11 cellular contexts compared by ENCODE assay signal in the genomic region with DNA sequence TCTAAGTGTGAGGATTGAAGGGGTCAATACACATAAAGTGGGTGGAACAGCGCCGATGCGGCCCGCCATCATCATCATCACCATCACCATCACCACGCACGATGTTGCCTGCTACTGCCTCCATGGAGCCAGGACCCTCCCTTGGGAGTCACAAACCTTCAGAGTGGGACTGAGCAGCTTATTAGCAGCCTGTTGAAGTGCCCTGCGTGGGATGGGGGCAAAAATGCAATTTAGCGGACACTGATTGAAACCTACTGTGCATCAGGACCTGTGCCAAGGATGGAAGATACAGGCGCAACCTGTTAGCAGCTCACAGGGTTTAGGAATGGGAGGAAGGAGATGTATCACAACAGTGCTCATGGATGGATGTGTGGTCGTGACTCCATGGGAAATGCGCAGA. TPM values are rescaled to one million over a fixed set of nuclear protein-coding genes. Genes with fewer than 3 reads are reported as not detected.
DNase-seq lines count a peak whose midpoint lies in the region; ATAC-seq, FAIRE-seq and TF ChIP-seq lines count a peak whose summit lies in the region.
"Had no signal": no experiment of that assay in that cellular context is flagged by ENCODE, and none has a peak within 500 bp of the region (broad histone marks: within the 10 kb centered on the region; RNA-seq: fewer than 3 reads in every experiment).

No MANE protein-coding gene starts in this region.

- POLR2A ChIA-PET in A549 (lab: Yijun Ruan, JAX): no interaction called here
- POLR2A ChIA-PET in GM10248 (lab: Yijun Ruan, JAX): no interaction called here

- FAIRE-seq in A549 (lab: Jason Lieb, UNC): no peak
- FAIRE-seq: GM12878, GM18507 had no signal

- peaks cover 37% of the 10 kb centered on the region for H3K4me1 ChIP-seq in A549
- peaks cover 38% of the 10 kb centered on the region for H3K4me1 ChIP-seq in OCI-LY1 (ENCODE audit: insufficient read depth, low read length, severe bottlenecking)
- peaks cover 4 to 13% (median 10%) of the 10 kb centered on the region in 4 donors for H3K4me1 ChIP-seq in esophagus muscularis mucosa
- H3K4me1 ChIP-seq in trophoblast cell (ENCODE audit: control insufficient read depth in 1 of 2, insufficient read depth in 2 of 2, low read length in 2 of 2): no peaks in the 10 kb centered on the region

- no peaks in the 10 kb centered on the region for H3K79me2 ChIP-seq in OCI-LY1 (ENCODE audit: insufficient read depth, low read length)
- no peaks in the 10 kb centered on the region for H3K79me2 ChIP-seq in trophoblast cell (ENCODE audit: control insufficient read depth, insufficient read depth, low read length, poor library complexity)

- H3K9ac ChIP-seq in OCI-LY1 (ENCODE audit: low read length) (no peak overlapping the region), trophoblast cell (ENCODE audit: low read length) (no peak overlapping the region)

- H2BK120ac ChIP-seq in trophoblast cell (ENCODE audit: insufficient read depth, low read length, poor library complexity): no peak overlapping the region

- TF ChIP-seq CTCF in A549 (IDR thresholded peaks at IDR 0.05) (no peak), C4-2B (conservative IDR thresholded peaks at IDR 0.05) (no peak), OCI-LY1 (IDR thresholded peaks at IDR 0.05; ENCODE audit: low read length) (no peak), esophagus muscularis mucosa (IDR thresholded peaks at IDR 0.05) (no peak), GM10248 (IDR thresholded peaks at IDR 0.05; ENCODE audit: control extremely low read depth, extremely low read depth, low read depth, missing control alignments) (no peak)

- H3K79me1 ChIP-seq in trophoblast cell (ENCODE audit: low read length): no peaks in the 10 kb centered on the region

- no peaks in the 10 kb centered on the region for H3K9me3 ChIP-seq in A549
- no peaks in the 10 kb centered on the region for H3K9me3 ChIP-seq in OCI-LY1 (ENCODE audit: low read length)
- H3K9me3 ChIP-seq in esophagus muscularis mucosa: no peaks in the 10 kb centered on the region
- peaks cover 3% of the 10 kb centered on the region for H3K9me3 ChIP-seq in trophoblast cell (ENCODE audit: insufficient read depth, low read depth, low read length)

- ATAC-seq in A549 (no peak), GM21515 (IDR thresholded peaks at IDR 0.05; ENCODE audit: unreplicated experiment) (no peak)
- ATAC-seq: GM12878, GM23338 had no signal

- H2AK5ac ChIP-seq in trophoblast cell (ENCODE audit: low read length): no peak overlapping the region

- H3K14ac ChIP-seq in trophoblast cell (ENCODE audit: low read length): no peak overlapping the region

- no peak overlapping the region for H4K12ac ChIP-seq in trophoblast cell (ENCODE audit: low read depth, low read length)

- H2BK12ac ChIP-seq in trophoblast cell (ENCODE audit: low read length): no peak overlapping the region

- H3K4me3 ChIP-seq in A549 (no peak overlapping the region), OCI-LY1 (ENCODE audit: low read depth, low read length, poor library complexity, severe bottlenecking) (no peak overlapping the region), esophagus muscularis mucosa (no peak overlapping the region), trophoblast cell (ENCODE audit: low read depth, low read length) (no peak overlapping the region)
- H3K4me3 ChIP-seq: GM12878, GM23338 had no signal

- H3K4ac ChIP-seq in trophoblast cell (ENCODE audit: low read depth, low read length): no peak overlapping the region

- H2BK5ac ChIP-seq in trophoblast cell (ENCODE audit: low read depth, low read length, poor library complexity): no peak overlapping the region

- H3K36me3 ChIP-seq in OCI-LY1 (ENCODE audit: insufficient read depth, low read length) (no peaks in the 10 kb centered on the region; the same call in 1 of the 2 replicates), esophagus muscularis mucosa (peaks cover 0 to 43% (median 1%) of the 10 kb centered on the region in 4 donors), trophoblast cell (ENCODE audit: control insufficient read depth in 1 of 2, insufficient read depth in 2 of 2, low read length in 2 of 2) (peaks cover 0 to 7% of the 10 kb centered on the region in 2 experiments)

- H3K18ac ChIP-seq in trophoblast cell (ENCODE audit: low read length): no peak overlapping the region

- H3K9me2 ChIP-seq in OCI-LY1 (ENCODE audit: low read depth, low read length): no peaks in the 10 kb centered on the region

- no peaks in the 10 kb centered on the region for H3F3A ChIP-seq in OCI-LY1 (ENCODE audit: insufficient read depth, low read length)

- H4K20me1 ChIP-seq in OCI-LY1 (ENCODE audit: insufficient read depth, low read length): no peaks in the 10 kb centered on the region

- no peak overlapping the region for H2AFZ ChIP-seq in OCI-LY1 (ENCODE audit: low read length)
- H2AFZ ChIP-seq in trophoblast cell (ENCODE audit: insufficient read depth, low read length, poor library complexity): no peak overlapping the region
- H2AFZ ChIP-seq: GM23338 had no signal

- H3K23ac ChIP-seq in trophoblast cell (ENCODE audit: low read length): no peak overlapping the region

- DNase-seq in A549 (ENCODE audit: low read depth in 1 of 2, low spot score in 1 of 2): no peak
- DNase-seq in esophagus muscularis mucosa (ENCODE audit: extremely low spot score): peak; percentile 45
- DNase-seq in trophoblast cell: no peak
- no peak for DNase-seq in GM10248 (ENCODE audit: extremely low spot score)
- DNase-seq: H7 had no signal

- TF ChIP-seq EP300 in A549 (IDR thresholded peaks at IDR 0.05) (no peak), esophagus muscularis mucosa (IDR thresholded peaks at IDR 0.05) (no peak)

- H3K4me2 ChIP-seq in A549 (no peak overlapping the region), OCI-LY1 (ENCODE audit: low read length) (peak overlapping the region; percentile 15; the same call in 1 of the 2 replicates), trophoblast cell (ENCODE audit: low read length) (no peak overlapping the region)
- H3K4me2 ChIP-seq: GM23338 had no signal

- no peak overlapping the region for H4K8ac ChIP-seq in trophoblast cell (ENCODE audit: low read depth, low read length)

- H3K27me3 ChIP-seq in OCI-LY1 (ENCODE audit: insufficient read depth, low read length) (no peaks in the 10 kb centered on the region), esophagus muscularis mucosa (no peaks in the 10 kb centered on the region), trophoblast cell (ENCODE audit: insufficient read depth, low read length) (no peaks in the 10 kb centered on the region)

- intact Hi-C loops in esophagus muscularis mucosa (cut with DNase I): no loop called here

- TF ChIP-seq RAD21 in A549 (conservative IDR thresholded peaks at IDR 0.05 in 1 of 2, IDR thresholded peaks at IDR 0.05 in 1 of 2): no peak

- 95% methylated on average over 11 of the region's 11 CpGs for WGBS in A549 (ENCODE audit: missing lambda C conversion rate)
- 97% methylated on average over 11 of the region's 11 CpGs for WGBS in esophagus muscularis mucosa
- no CpG with 5 or more reads among the region's 11 CpGs for WGBS in trophoblast cell (ENCODE audit: extremely low coverage, insufficient coverage, insufficient read length)

- H4K91ac ChIP-seq in trophoblast cell (ENCODE audit: low read depth, low read length): no peak overlapping the region

- peak overlapping the region; percentile 17 to 56; a peak in 3 of 6 replicates for H3K27ac ChIP-seq in A549
- peak overlapping the region; percentile 81 for H3K27ac ChIP-seq in C4-2B
- no peak overlapping the region for H3K27ac ChIP-seq in OCI-LY1 (ENCODE audit: low read depth, low read length, poor library complexity, severe bottlenecking)
- no peak overlapping the region for H3K27ac ChIP-seq in esophagus muscularis mucosa (replicated peaks in 1 of 4)
- H3K27ac ChIP-seq in trophoblast cell (ENCODE audit: low read depth, low read length): no peak overlapping the region

- CTCF ChIA-PET in A549 (lab: Yijun Ruan, JAX): interaction anchor here (1.1 to 23.6 kb wide), 2 partner anchors 28 to 191 kb away, joined by 3 to 748 read pairs; no protein-coding TSS in a partner anchor
- CTCF ChIA-PET in GM10248 (lab: Yijun Ruan, JAX): interaction anchor here (1.0 to 7.3 kb wide), 4 partner anchors 10 to 237 kb away, joined by 4 to 101 read pairs (median 13); a partner anchor contains a TSS

- no peak for TF ChIP-seq POLR2A in A549 (IDR thresholded peaks at IDR 0.05; ENCODE audit: low read length)
- no peak for TF ChIP-seq POLR2A in esophagus muscularis mucosa (IDR thresholded peaks at IDR 0.05; ENCODE audit: low read depth)

TF ChIP-seq in A549, 52 proteins besides CTCF, POLR2A, EP300 and RAD21:
- TF ChIP-seq, protein P1, sequence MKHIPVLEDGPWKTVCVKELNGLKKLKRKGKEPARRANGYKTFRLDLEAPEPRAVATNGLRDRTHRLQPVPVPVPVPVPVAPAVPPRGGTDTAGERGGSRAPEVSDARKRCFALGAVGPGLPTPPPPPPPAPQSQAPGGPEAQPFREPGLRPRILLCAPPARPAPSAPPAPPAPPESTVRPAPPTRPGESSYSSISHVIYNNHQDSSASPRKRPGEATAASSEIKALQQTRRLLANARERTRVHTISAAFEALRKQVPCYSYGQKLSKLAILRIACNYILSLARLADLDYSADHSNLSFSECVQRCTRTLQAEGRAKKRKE (CRISPR knock-in tag; IDR thresholded peaks at IDR 0.05; ENCODE audit: low read depth): no peak
- no peak for TF ChIP-seq CHD2 (IDR thresholded peaks at IDR 0.05; ENCODE audit: low read length, partially characterized antibody)
- no peak for TF ChIP-seq TFCP2L1 (CRISPR knock-in tag; IDR thresholded peaks at IDR 0.05)

RNA-seq across cellular contexts. Expression of a gene that starts 26.7 kb away (rescaled TPM):
- polyA plus RNA-seq in A549 (2011; rRNA removed) (9.5 and 9.7 TPM in 2 replicates), A549 (2017; fragmentation: RNase III; extraction: RNeasy Plus Mini Kit Qiagen cat#74134 plus additional on column Dnase treatment) (4.2 to 4.9 TPM (median 4.4 TPM) in 3 replicates)
- polyA plus RNA-seq in A549 (2012; cell fraction: cytosol; rRNA removed): 4.2 and 5.0 TPM in 2 replicates
- polyA plus RNA-seq in A549 (2012; cell fraction: nucleus; rRNA removed): 3.8 and 5.1 TPM in 2 replicates
- 6.7 and 7.3 TPM in 2 replicates for polyA minus RNA-seq in A549 (2011; rRNA and poly(A)+ RNA removed)
- 1 to 10 TPM; 2.2 to 5.6 (median 4.1) TPM for total RNA-seq in esophagus muscularis mucosa
- polyA plus RNA-seq in trophoblast cell (2013): 6.1 and 6.6 TPM in 2 replicates

RNA-seq across cellular contexts. Expression of a gene that starts 28.7 kb away (rescaled TPM):
- polyA plus RNA-seq in A549 (2011; rRNA removed): 10.4 and 14.7 TPM in 2 replicates
- polyA plus RNA-seq in A549 (2012; cell fraction: cytosol; rRNA removed): 4.0 and 5.6 TPM in 2 replicates
- polyA plus RNA-seq in A549 (2012; cell fraction: nucleus; rRNA removed): 4.1 and 4.3 TPM in 2 replicates
- polyA plus RNA-seq in A549 (2017; fragmentation: RNase III; extraction: RNeasy Plus Mini Kit Qiagen cat#74134 plus additional on column Dnase treatment): 4.5 to 5.2 TPM (median 5.1 TPM) in 3 replicates
- 18.6 and 20.4 TPM in 2 replicates for polyA minus RNA-seq in A549 (2011; rRNA and poly(A)+ RNA removed)
- total RNA-seq in esophagus muscularis mucosa: 10 to 100 TPM; 18.3 to 31.1 (median 26.6) TPM
- 17.7 and 18.4 TPM in 2 replicates for polyA plus RNA-seq in trophoblast cell (2013)

Comparison
In these comparisons a context has a peak if more than half of its experiments do, and no peak if none do; other contexts are left out.
1. H3K27ac ChIP-seq: peak in A549 (2 of 2) and C4-2B (single experiment); none in OCI-LY1 (single experiment), esophagus muscularis mucosa (0 of 4) and trophoblast cell (single experiment).